In the genomic region with DNA sequence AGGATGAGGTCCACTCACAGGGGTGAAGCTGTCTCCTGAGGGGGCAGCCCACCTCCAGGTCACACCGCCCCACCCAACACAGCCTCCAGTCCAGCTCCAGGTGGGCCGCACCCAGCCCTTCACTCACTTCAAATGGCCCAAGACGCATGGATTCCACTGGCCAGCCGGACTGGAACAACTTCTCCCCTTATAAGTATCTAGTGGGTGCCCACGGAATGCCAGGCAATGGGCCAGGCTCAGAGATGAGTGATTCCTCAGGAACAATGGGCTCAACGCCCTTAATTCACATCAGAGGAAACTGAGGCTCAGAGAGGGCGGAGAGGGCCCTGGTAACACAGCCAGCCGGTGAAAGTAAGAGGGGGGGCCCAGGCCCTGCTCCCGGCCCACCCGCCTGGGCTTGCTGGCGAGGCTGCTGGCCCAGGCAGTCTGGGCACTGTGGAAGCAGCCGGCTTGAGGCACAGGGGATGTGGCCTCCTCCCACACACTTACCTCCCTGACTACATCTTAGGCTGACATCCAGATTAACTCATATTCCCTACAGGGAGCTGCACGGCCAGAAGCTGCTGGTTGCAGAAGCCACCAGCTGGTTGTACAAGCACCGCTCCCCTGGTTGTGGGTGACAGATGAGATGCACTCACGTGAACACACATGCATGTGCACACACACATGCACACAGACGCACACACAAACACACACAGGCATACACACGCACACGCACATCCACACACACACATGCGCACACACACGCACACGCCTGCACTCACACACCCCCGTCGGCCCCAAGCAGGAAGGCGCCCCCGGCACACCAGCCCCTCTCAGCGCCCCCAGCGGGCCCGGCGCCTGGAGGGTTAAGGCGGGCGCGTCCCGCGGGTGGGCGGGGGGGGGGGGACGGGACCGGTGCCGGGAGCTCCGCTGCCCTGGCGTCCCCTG, we compare ENCODE assay signal across 8 cellular contexts. TPM values are rescaled to one million over a fixed set of nuclear protein-coding genes. Genes with fewer than 3 reads are reported as not detected.
DNase-seq lines count a peak whose midpoint lies in the region; ATAC-seq and TF ChIP-seq lines count a peak whose summit lies in the region.

No MANE protein-coding gene starts in this region.

- no peak for TF ChIP-seq CTCF in Caco-2 (IDR thresholded peaks at IDR 0.05; ENCODE audit: insufficient read depth in 1 of 2, low read depth in 1 of 2, low read length in 1 of 2, severe bottlenecking in 1 of 2, unreplicated experiment in 1 of 2)
- TF ChIP-seq CTCF in adrenal gland (IDR thresholded peaks at IDR 0.05) = no peak

- intact Hi-C loops in Caco-2 (cut with micrococcal nuclease; ENCODE audit: unreplicated experiment) (loop anchor here (1.0 kb wide), 1 partner anchor 42 kb away; no protein-coding TSS in a partner anchor), adrenal gland (cut with DNase I) (no loop called here), left ventricle myocardium superior (cut with micrococcal nuclease) (no loop called here), posterior vena cava (cut with DNase I) (no loop called here)

- H3K4me1 ChIP-seq in Caco-2 (peaks cover 13% of the 10 kb centered on the region; the same call in 1 of the 2 replicates), adrenal gland (replicated peaks in 1 of 2) (peaks cover 33 to 34% of the 10 kb centered on the region in 2 donors), rectal smooth muscle tissue (ENCODE audit: control insufficient read depth, insufficient read depth, low read length) (peaks cover 26% of the 10 kb centered on the region)

- TF ChIP-seq POLR2A in adrenal gland (IDR thresholded peaks at IDR 0.05) = no peak

- no peaks in the 10 kb centered on the region for H3K27me3 ChIP-seq in Caco-2 (replicated peaks; ENCODE audit: control insufficient read depth, insufficient read depth, low read length)
- H3K27me3 ChIP-seq in adrenal gland = no peaks in the 10 kb centered on the region
- peaks cover 12% of the 10 kb centered on the region for H3K27me3 ChIP-seq in rectal smooth muscle tissue (ENCODE audit: control insufficient read depth, insufficient read depth, low read length)

- H3K27me3 Mint-ChIP-seq in Caco-2 (ENCODE audit: insufficient read depth, unreplicated experiment) = no peaks in the 10 kb centered on the region

- H3K36me3 ChIP-seq in Caco-2 (ENCODE audit: control insufficient read depth, insufficient read depth, low read length) (no peaks in the 10 kb centered on the region; the same call in 1 of the 2 replicates), adrenal gland (replicated peaks in 1 of 2) (peaks cover 0 to 10% of the 10 kb centered on the region in 2 donors), rectal smooth muscle tissue (ENCODE audit: control insufficient read depth, insufficient read depth, low read length) (peaks cover 10% of the 10 kb centered on the region)

- no peak overlapping the region for H3K27ac Mint-ChIP-seq in Caco-2 (ENCODE audit: unreplicated experiment)

- ATAC-seq in left ventricle myocardium superior = peak; percentile 50
- ATAC-seq in GM19328 (IDR thresholded peaks at IDR 0.05; ENCODE audit: unreplicated experiment) = no peak

- no peaks in the 10 kb centered on the region for H3K36me3 Mint-ChIP-seq in Caco-2 (ENCODE audit: insufficient read depth, unreplicated experiment)

- H3K4me3 ChIP-seq in Caco-2 (ENCODE audit: low read depth, low read length) (peak overlapping the region; percentile 79), adrenal gland (peak overlapping the region in 2 of 4 donors; percentile 58 to 94), rectal smooth muscle tissue (ENCODE audit: low read length) (peak overlapping the region; percentile 62)

- peak overlapping the region; percentile 64 for H3K4me3 Mint-ChIP-seq in Caco-2 (ENCODE audit: unreplicated experiment)

- H3K9me3 Mint-ChIP-seq in Caco-2 (ENCODE audit: unreplicated experiment) = no peaks in the 10 kb centered on the region

- TSS peak; percentile 28 for BruUV-seq in Caco-2 (replicated peaks; lab: Mats Ljungman, UMichigan)

- H3K4me1 Mint-ChIP-seq in Caco-2 (ENCODE audit: low read depth, unreplicated experiment) = peaks cover 16% of the 10 kb centered on the region

- peak in 1 of 2 experiments; percentile 31 for DNase-seq in Caco-2
- peak; percentile 85 for DNase-seq in LHCN-M2 (ENCODE audit: low read depth)
- DNase-seq in adrenal gland = peak in 5 of 7 donors; percentile 32 to 65 (median 38)
- DNase-seq in left ventricle myocardium superior = peak; percentile 66
- DNase-seq in posterior vena cava (ENCODE audit: low spot score) = no peak
- no peak for DNase-seq in COLO668 (lab: John Stamatoyannopoulos, UW; ENCODE audit: unreplicated experiment)

- H3K9ac ChIP-seq in rectal smooth muscle tissue (ENCODE audit: low read length) = no peak overlapping the region

- POLR2A ChIA-PET in Caco-2 (lab: Charles Lee) = interaction anchor here (0.7 to 1.0 kb wide), 2 partner anchors 13 to 42 kb away, joined by 6 to 8 read pairs; no protein-coding TSS in a partner anchor

- H3K27ac ChIP-seq in adrenal gland (peak overlapping the region in 4 of 5 donors; percentile 80 to 89 (median 82)), rectal smooth muscle tissue (ENCODE audit: low read depth, low read length) (peak overlapping the region; percentile 84)

- CTCF ChIA-PET in Caco-2 (lab: Charles Lee) = interaction anchor here (0.6 to 1.0 kb wide), 3 partner anchors 9 to 20 kb away, joined by 3 to 5 read pairs (median 3); no protein-coding TSS in a partner anchor

- H3K9me3 ChIP-seq in Caco-2 = no peaks in the 10 kb centered on the region
- no peaks in the 10 kb centered on the region for H3K9me3 ChIP-seq in adrenal gland (replicated peaks in 1 of 3)

- whole genome bisulfite sequencing in adrenal gland, 4 donors = 25 to 70% (median 34%) methylated on average over 4 to 40 of the region's 40 CpGs

RNA-seq across cellular contexts. Expression of a gene that starts 1.0 kb away (rescaled TPM):
- total RNA-seq in Caco-2 (2022) (34.0 and 37.6 TPM in 2 replicates), LHCN-M2 (2014; rRNA removed) (20.8 and 36.4 TPM in 2 replicates), adrenal gland (10 to 100 TPM; 21.4 to 57.9 (median 38.8) TPM), left ventricle myocardium superior (23.8 TPM), posterior vena cava (10 to 100 TPM; 56.6 to 74.3 TPM)
- 11.4 TPM for polyA plus RNA-seq in LHCN-M2 (2012)
- 10 to 100 TPM in 2 of 3 donors, 1 to 10 TPM in 1; 7.5 to 31.0 (median 24.0) TPM for polyA plus RNA-seq in adrenal gland

Comparison
In these comparisons a context has a peak if more than half of its experiments do, and no peak if none do; other contexts are left out.
1. DNase-seq: peak in LHCN-M2 (single experiment), adrenal gland (5 of 7) and left ventricle myocardium superior (single experiment); none in posterior vena cava (single experiment) and COLO668 (single experiment).